In the genomic region with DNA sequence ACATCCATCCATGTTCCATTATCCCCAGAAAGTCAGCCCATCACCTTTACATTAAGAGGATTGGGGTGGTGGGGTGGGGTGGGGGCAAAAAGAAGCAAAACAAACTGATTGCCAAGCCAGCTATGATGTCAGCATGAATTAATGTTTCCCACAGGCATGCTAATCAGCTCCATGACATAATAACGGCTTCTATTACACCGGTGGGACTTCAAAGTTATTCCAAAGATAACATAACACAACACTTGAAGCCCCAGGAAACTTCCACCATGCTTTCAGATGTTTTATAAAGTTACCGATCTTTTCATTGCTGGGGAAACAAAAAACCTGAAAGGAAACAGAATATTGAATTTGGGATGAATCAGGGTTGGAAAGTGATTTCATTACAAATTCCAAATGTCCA, we compare ENCODE assay signal across 32 cellular contexts.
"Had no signal": no experiment of that assay in that cellular context is flagged by ENCODE, and none has a peak within 500 bp of the region (broad histone marks: within the 10 kb centered on the region; RNA-seq: fewer than 3 reads in every experiment).

No MANE protein-coding gene starts in this region.

- H3K27me3 ChIP-seq: cardiac muscle cell had no signal

- DNase-seq: activated B cell treated with CpG ODN at 0.5 μM for 24 hours; activated CD4-positive, alpha-beta memory T cell treated with anti-CD3 and anti-CD28 coated beads for 36 hours; activated CD4-positive, alpha-beta T cell treated with anti-CD3 and anti-CD28 coated beads for 4 hours; activated CD4-positive, alpha-beta T cell treated with anti-CD3 and anti-CD28 coated beads, Interleukin-2, amount 50 U/mL, for 1 hour; activated CD4-positive, CD25-positive, alpha-beta regulatory T cell treated with anti-CD3 and anti-CD28 coated beads, Interleukin-2, amount 50 U/mL, for 72 hours; activated CD8-positive, alpha-beta memory T cell treated with anti-CD3 and anti-CD28 coated beads, Interleukin-2, amount 50 U/mL, for 4 hours; activated gamma-delta T cell treated with Interleukin-2 at 50 U/mL for 16 hours; activated naive CD4-positive, alpha-beta T cell treated with anti-CD3 and anti-CD28 coated beads for 36 hours; activated T-cell treated with anti-CD3 and anti-CD28 coated beads for 4 hours; activated T-cell treated with anti-CD3 and anti-CD28 coated beads, Interleukin-2, amount 50 U/mL, for 4 hours; adrenal gland; MM.1S; MV-4-11; NCI-H1092; NCI-H1436 treated with DMSO at 0.1 percent for 48 hours; NCI-H1694 treated with DMSO at 0.1 percent for 48 hours; NCI-H2029; NCI-H345; NCI-H526; NCI-H748 treated with DMSO at 0.1 percent for 48 hours; NK-92 treated with Interleukin-12 subunit alpha and Interleukin-12 subunit beta, amount 100 ng/mL, for 24 hours; PC-9; SW 1271; T-helper 1 cell; T-helper 2 cell; T-helper 9 cell had no signal

- H2AFZ ChIP-seq: PC-9 had no signal

- H3K4me2 ChIP-seq: KMS-11, PC-9 had no signal

- H3K27ac ChIP-seq: adrenal gland, cardiac muscle cell, KMS-11, PC-9, RWPE1, VCaP had no signal

- H3K4me1 ChIP-seq: adrenal gland had no signal

- H3K36me3 ChIP-seq: adrenal gland, cardiac muscle cell had no signal

- H3K9me3 ChIP-seq: adrenal gland had no signal

- H3K4me3 ChIP-seq: adrenal gland, cardiac muscle cell, PC-9 had no signal

- H3K9ac ChIP-seq: KMS-11 had no signal

- ATAC-seq: activated naive CD4-positive, alpha-beta T cell treated with anti-CD3 and anti-CD28 coated beads, Interleukin-2, amount 50 U/mL, for 72 hours; activated T-cell treated with anti-CD3 and anti-CD28 coated beads, Interleukin-2, amount 50 U/mL, for 4 hours; Right ventricle myocardium inferior had no signal
